ENCODE assay signal across 11 cellular contexts in the genomic region with DNA sequence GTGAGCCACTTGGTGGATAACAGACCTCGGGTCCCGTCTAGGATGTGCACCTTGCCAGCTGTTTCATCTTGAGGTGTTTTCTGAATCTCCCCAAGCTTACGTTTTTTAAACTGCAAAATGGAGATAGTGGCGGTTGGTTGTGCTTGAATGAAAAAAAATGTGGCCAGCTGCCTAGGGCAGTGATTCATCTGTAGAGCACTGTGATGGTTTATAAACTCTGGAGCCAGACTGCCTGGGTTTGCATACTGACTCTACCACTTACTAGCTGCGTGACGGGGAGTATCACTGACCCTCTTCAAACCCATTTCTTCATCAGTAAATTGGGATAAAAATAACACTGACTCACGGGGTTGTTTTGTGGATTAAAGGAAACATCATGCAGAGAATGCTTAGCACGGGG.
DNase-seq lines count a peak whose midpoint lies in the region; ATAC-seq and TF ChIP-seq lines count a peak whose summit lies in the region.
"Had no signal": no experiment of that assay in that cellular context is flagged by ENCODE, and none has a peak within 500 bp of the region (broad histone marks: within the 10 kb centered on the region; RNA-seq: fewer than 3 reads in every experiment).

No MANE protein-coding gene starts in this region.

- H3K4me1 ChIP-seq in transverse colon = peaks cover 0 to 10% (median 5%) of the 10 kb centered on the region in 4 donors

- H3K27me3 ChIP-seq in transverse colon = no peaks in the 10 kb centered on the region

- peak; percentile 14 for DNase-seq in transverse colon
- DNase-seq in NCI-H2107 (lab: John Stamatoyannopoulos, UW) = no peak
- DNase-seq in NCI-H2029 (lab: John Stamatoyannopoulos, UW) = no peak
- DNase-seq in EL = no peak
- DNase-seq: activated CD8-positive, alpha-beta memory T cell treated with anti-CD3 and anti-CD28 coated beads, Interleukin-2, amount 50 U/mL, for 48 hours; effector memory CD8-positive, alpha-beta T cell; NCI-H1694 had no signal

- H3K27ac ChIP-seq in transverse colon = peak overlapping the region; percentile 42 to 62 (median 54)

- no peak for TF ChIP-seq EP300 in transverse colon (IDR thresholded peaks at IDR 0.05; ENCODE audit: low read depth)

- no peaks in the 10 kb centered on the region for H3K9me3 ChIP-seq in transverse colon
- H3K9me3 ChIP-seq: HAP-1 had no signal

- TF ChIP-seq CTCF in transverse colon (IDR thresholded peaks at IDR 0.05) = no peak

- 42 to 56% methylated on average over 8 of the region's 8 CpGs for WGBS in transverse colon (ENCODE audit: low coverage in 1 of 2), 2 donors

- ATAC-seq in GM19468 (IDR thresholded peaks at IDR 0.05; ENCODE audit: extremely low read depth, unreplicated experiment) (peak; percentile 42), HG03442 (IDR thresholded peaks at IDR 0.05; ENCODE audit: unreplicated experiment) (peak; percentile 50), esophagus mucosa (peak; percentile 96)
- ATAC-seq: effector memory CD8-positive, alpha-beta T cell had no signal

- H3K36me3 ChIP-seq in transverse colon = no peaks in the 10 kb centered on the region
- H3K36me3 ChIP-seq: HAP-1 had no signal

- intact Hi-C loops in transverse colon (cut with DNase I; ENCODE audit: low total_unique reads) = no loop called here

- in situ Hi-C loops in transverse colon (cut with MboI; ENCODE audit: low pct_ligation_motif_present in 1 of 4, low pct_unique_long_range_greater_than_20kb in 1 of 4, low sequenced_read_pairs in 3 of 4) = no loop called here

- TF ChIP-seq POLR2A in transverse colon (IDR thresholded peaks at IDR 0.05) = no peak

- no peak overlapping the region for H3K4me3 ChIP-seq in transverse colon
- H3K4me3 ChIP-seq: HAP-1 had no signal

Comparison
In these comparisons a context has a peak if more than half of its experiments do, and no peak if none do; other contexts are left out.
1. ATAC-seq: peak in every context shown above with its lines; median percentile 96 in esophagus mucosa; 50 in HG03442; 42 in GM19468.